In genomic region chr1:778451-779278, GRCh38 we compare ENCODE assay signal across 8 cellular contexts.
DNase-seq lines count a peak whose midpoint lies in the region; TF ChIP-seq lines count a peak whose summit lies in the region.
"Not testable (repeated sequence)": the region's sequence is repeated elsewhere in the genome, so short reads cannot be mapped to it uniquely, and the experiment has no call there.

No MANE protein-coding gene starts in this region.

- H3K27ac Mint-ChIP-seq in activated CD4-positive, alpha-beta T cell treated with anti-CD3 and anti-CD28 coated beads, Interleukin-2, amount 10 ng/mL, durations not matched to agents 7 days and 5 days, result peak overlapping the region; percentile 100

- H3K9me3 Mint-ChIP-seq in activated CD4-positive, alpha-beta T cell treated with anti-CD3 and anti-CD28 coated beads, Interleukin-2, amount 10 ng/mL, durations not matched to agents 7 days and 5 days, result not testable (repeated sequence)

- DNase-seq in GM12864 (ENCODE audit: low read depth) (peak; percentile 97), H4 (ENCODE audit: low spot score) (peak; percentile 99), HuH-7 (ENCODE audit: low spot score) (peak; percentile 92), cerebellar cortex (ENCODE audit: low spot score) (peak; percentile 98), putamen (ENCODE audit: low spot score) (peak; percentile 99)
- peak; percentile 99 for DNase-seq in activated CD4-positive, alpha-beta T cell treated with anti-CD3 and anti-CD28 coated beads, Interleukin-2, amount 10 ng/mL, durations not matched to agents 7 days and 5 days

- not testable (repeated sequence) for TF ChIP-seq CTCF in GM12864 (IDR thresholded peaks at IDR 0.05; ENCODE audit: low read depth, low read length, missing control alignments)

- H3K27ac ChIP-seq in thymus (ENCODE audit: low read depth), result peak overlapping the region; percentile 89

- H3K4me3 Mint-ChIP-seq in activated CD4-positive, alpha-beta T cell treated with anti-CD3 and anti-CD28 coated beads, Interleukin-2, amount 10 ng/mL, durations not matched to agents 7 days and 5 days, result peak overlapping the region; percentile 99

- H3K36me3 Mint-ChIP-seq in activated CD4-positive, alpha-beta T cell treated with anti-CD3 and anti-CD28 coated beads, Interleukin-2, amount 10 ng/mL, durations not matched to agents 7 days and 5 days (ENCODE audit: low read depth), result not testable (repeated sequence)

- not testable (repeated sequence) for H3K27me3 Mint-ChIP-seq in activated CD4-positive, alpha-beta T cell treated with anti-CD3 and anti-CD28 coated beads, Interleukin-2, amount 10 ng/mL, durations not matched to agents 7 days and 5 days

- not testable (repeated sequence) for H3K27me3 ChIP-seq in iPS-15b (ENCODE audit: control insufficient read depth, insufficient read depth, low read length); thymus (ENCODE audit: control insufficient read depth, insufficient read depth)

- H3K4me1 ChIP-seq in iPS-15b (ENCODE audit: control insufficient read depth, insufficient read depth, low read length); thymus (ENCODE audit: control insufficient read depth, insufficient read depth, low read length): not testable (repeated sequence)

- peak overlapping the region; percentile 73 for H3K9ac ChIP-seq in iPS-15b (ENCODE audit: low read depth, low read length)

- not testable (repeated sequence) for H3K9me3 ChIP-seq in iPS-15b (ENCODE audit: control insufficient read depth, insufficient read depth, low read length); thymus (ENCODE audit: control insufficient read depth)

- peaks cover 10% of the 10 kb centered on the region for H3K4me1 Mint-ChIP-seq in activated CD4-positive, alpha-beta T cell treated with anti-CD3 and anti-CD28 coated beads, Interleukin-2, amount 10 ng/mL, durations not matched to agents 7 days and 5 days

- not testable (repeated sequence) for H3K36me3 ChIP-seq in iPS-15b (ENCODE audit: control insufficient read depth, insufficient read depth, low read length); thymus (ENCODE audit: control insufficient read depth, insufficient read depth)

- WGBS in thymus, result under 1% methylated on average over 65 of the region's 65 CpGs

- H3K4me3 ChIP-seq in GM12864 (ENCODE audit: low read depth, low read length) (peak overlapping the region; percentile 76), iPS-15b (ENCODE audit: low read depth, low read length) (peak overlapping the region; percentile 70), thymus (ENCODE audit: low read length) (peak overlapping the region; percentile 49)

- POLR2A ChIA-PET in activated CD4-positive, alpha-beta T cell treated with anti-CD3 and anti-CD28 coated beads, Interleukin-2, amount 10 ng/mL, durations not matched to agents 7 days and 5 days (lab: Charles Lee), result interaction anchor here (0.7 kb wide), 1 partner anchor 197 kb away, joined by 3 read pairs; no protein-coding TSS in a partner anchor

- CTCF ChIA-PET in activated CD4-positive, alpha-beta T cell treated with anti-CD3 and anti-CD28 coated beads, Interleukin-2, amount 10 ng/mL, durations not matched to agents 7 days and 5 days (lab: Charles Lee), result not testable (repeated sequence)

Comparison
In these comparisons a context has a peak if more than half of its experiments do, and no peak if none do; other contexts are left out.
1. Peak in every context shown above with its lines: DNase-seq, H3K4me3 ChIP-seq and H3K27ac ChIP-seq.